8 cellular contexts compared by ENCODE assay signal in genomic region chr6:1311400-1312192, GRCh38. TPM values are rescaled to one million over a fixed set of nuclear protein-coding genes. Genes with fewer than 3 reads are reported as not detected.
A peak's percentile ranks its signal among the peaks of the same experiment; 100 is the strongest.
DNase-seq lines count a peak whose midpoint lies in the region; ATAC-seq and TF ChIP-seq lines count a peak whose summit lies in the region.

FOXQ1 (plus strand) TSS chr6:1312098; CDS start chr6:1312705, 607 bp downstream.

- no peaks in the 10 kb centered on the region for H3K36me3 Mint-ChIP-seq in activated T-cell treated with anti-CD3 and anti-CD28 coated beads, Interleukin-2, amount 50 U/mL, for 4 hours (ENCODE audit: insufficient read depth)

- peak within 1 kb of the TSS; percentile 65 for H3K4me3 Mint-ChIP-seq in activated T-cell treated with anti-CD3 and anti-CD28 coated beads, Interleukin-2, amount 50 U/mL, for 4 hours

- no peak for TF ChIP-seq POLR2A in ovary (IDR thresholded peaks at IDR 0.05)

- peaks cover 28% of the 10 kb centered on the region for H3K4me1 Mint-ChIP-seq in activated T-cell treated with anti-CD3 and anti-CD28 coated beads, Interleukin-2, amount 50 U/mL, for 4 hours (ENCODE audit: low read depth)

- no peaks in the 10 kb centered on the region for H3K9me3 Mint-ChIP-seq in activated T-cell treated with anti-CD3 and anti-CD28 coated beads, Interleukin-2, amount 50 U/mL, for 4 hours

- 1 to 2% (median 1%) methylated on average over 27 to 73 of the region's 73 CpGs for WGBS in ovary, 3 donors

- TF ChIP-seq CTCF in fibroblast of villous mesenchyme (IDR thresholded peaks at IDR 0.05; ENCODE audit: insufficient read depth, low read depth, low read length) (no peak), ovary (IDR thresholded peaks at IDR 0.05) (no peak)

- H3K27me3 ChIP-seq in ovary, result no peaks in the 10 kb centered on the region

- intact Hi-C loops in ovary (cut with DNase I), result no loop called here

- no peaks in the 10 kb centered on the region for H3K36me3 ChIP-seq in ovary

- no peak for TF ChIP-seq EP300 in ovary (IDR thresholded peaks at IDR 0.05)

- H3K9me3 ChIP-seq in ovary, result no peaks in the 10 kb centered on the region

- peaks cover 73% of the 10 kb centered on the region for H3K27me3 Mint-ChIP-seq in activated T-cell treated with anti-CD3 and anti-CD28 coated beads, Interleukin-2, amount 50 U/mL, for 4 hours (ENCODE audit: low read depth)

- no peak for DNase-seq in activated T-cell treated with anti-CD3 and anti-CD28 coated beads, Interleukin-2, amount 50 U/mL, for 4 hours
- no peak for DNase-seq in activated T-cell treated with anti-CD3 and anti-CD28 coated beads, Interleukin-2, amount 50 U/mL, for 1 hour
- DNase-seq in activated CD4-positive, alpha-beta T cell treated with anti-CD3 and anti-CD28 coated beads, Interleukin-2, amount 50 U/mL, for 48 hours, result peak; percentile 15 to 31
- peak; percentile 61 for DNase-seq in fibroblast of villous mesenchyme (ENCODE audit: low read depth)
- no peak for DNase-seq in ovary
- DNase-seq in A172 (ENCODE audit: low spot score), result no peak
- no peak for DNase-seq in NCI-H128 (lab: John Stamatoyannopoulos, UW; ENCODE audit: unreplicated experiment)

- ATAC-seq in activated T-cell treated with anti-CD3 and anti-CD28 coated beads, Interleukin-2, amount 50 U/mL, for 4 hours, result peak; percentile 13 to 31
- ATAC-seq in GM21360 (IDR thresholded peaks at IDR 0.05; ENCODE audit: unreplicated experiment), result no peak

- no peak within 1 kb of the TSS for H3K27ac ChIP-seq in ovary

- peaks cover 2% of the 10 kb centered on the region for H3K4me1 ChIP-seq in ovary (ENCODE audit: insufficient read depth)

- H3K4me3 ChIP-seq in fibroblast of villous mesenchyme (ENCODE audit: low read depth, low read length) (peak within 1 kb of the TSS; percentile 53), ovary (peak within 1 kb of the TSS; percentile 14)

RNA-seq across cellular contexts. Expression of gene FOXQ1, which starts in this region (rescaled TPM):
- not detected for total RNA-seq in activated T-cell treated with anti-CD3 and anti-CD28 coated beads, Interleukin-2, amount 50 U/mL, for 4 hours
- total RNA-seq in fibroblast of villous mesenchyme (0.43 and 0.97 TPM in 2 replicates), ovary (1 to 10 TPM in 3 of 7 donors, under 1 TPM in 3, not detected in 1; 0.18 to 4.3 (median 1.0) TPM)
- under 1 TPM; 0.07 TPM for polyA plus RNA-seq in ovary
- total RNA-seq in A172 (2014; rRNA removed; shearing (Covaris generic)), result 0.24 TPM in 1 of 2 replicates, not detected in the other

Comparison
In these comparisons a context has a peak if more than half of its experiments do, and no peak if none do; other contexts are left out.
1. Peak in ATAC-seq in activated T-cell treated with anti-CD3 and anti-CD28 coated beads, Interleukin-2, amount 50 U/mL, for 4 hours; RNA of the gene not detected or under 1 TPM.
2. Peak in DNase-seq and H3K4me3 ChIP-seq in fibroblast of villous mesenchyme; RNA of the gene not detected or under 1 TPM.
3. DNase-seq: peak in activated CD4-positive, alpha-beta T cell treated with anti-CD3 and anti-CD28 coated beads, Interleukin-2, amount 50 U/mL, for 48 hours (2 of 2); none in activated T-cell treated with anti-CD3 and anti-CD28 coated beads, Interleukin-2, amount 50 U/mL, for 4 hours (single experiment), activated T-cell treated with anti-CD3 and anti-CD28 coated beads, Interleukin-2, amount 50 U/mL, for 1 hour (single experiment), ovary (0 of 5), A172 (single experiment) and NCI-H128 (single experiment).